Comparison of ENCODE assay signal across 1 cellular context in the genomic region with DNA sequence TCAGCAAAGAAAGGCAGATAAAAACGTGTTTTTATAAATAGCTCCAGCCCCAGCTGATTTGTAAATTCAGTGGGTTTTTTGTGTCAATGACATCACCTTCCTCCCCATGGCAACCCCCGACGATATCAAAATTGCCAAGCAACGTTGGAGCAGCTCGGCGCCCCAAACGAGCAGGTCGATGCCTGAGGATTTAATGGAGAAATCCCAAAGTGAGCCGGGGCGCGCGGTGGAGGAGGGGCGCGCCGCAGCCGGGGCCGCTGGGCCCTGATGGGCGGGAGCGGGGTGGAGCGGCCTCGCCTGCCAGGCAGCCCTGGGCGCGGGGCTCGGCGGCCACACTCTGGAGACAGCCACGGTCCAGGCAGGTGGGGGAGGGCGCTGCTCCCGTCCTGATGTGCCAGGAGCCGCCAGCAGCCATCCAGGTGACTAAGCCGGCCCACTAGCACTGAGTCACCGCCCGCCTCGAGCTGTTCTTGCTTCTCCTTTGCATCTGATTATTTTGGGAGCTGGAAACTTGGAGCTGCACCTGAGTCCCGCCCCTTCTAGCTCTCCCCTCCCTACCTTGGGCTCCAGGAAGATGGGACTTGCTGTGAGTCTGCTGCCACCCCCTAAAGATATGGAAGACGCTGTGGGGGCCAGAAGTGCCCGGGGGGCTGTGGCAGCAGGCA.
TF ChIP-seq lines count a peak whose summit lies in the region.

PAK6 (plus strand) TSS at position 137 of the 665 bp plus-strand sequence. CDS start 25,723 bp downstream, outside the sequence.

TF ChIP-seq in K562, 482 proteins besides CTCF, POLR2A, EP300 and RAD21:
- TF ChIP-seq MEF2D (tag; conservative IDR thresholded peaks at IDR 0.05; ENCODE audit: low read depth) (peak; percentile 71; the same call in 1 of the 2 replicates), KLF6 (CRISPR knock-in tag; IDR thresholded peaks at IDR 0.05; ENCODE audit: borderline replicate concordance) (no peak), RBFOX2 (IDR thresholded peaks at IDR 0.05; ENCODE audit: low read depth, low read length) (peak; percentile 48; the same call in 1 of the 2 replicates), PCBP1 (IDR thresholded peaks at IDR 0.05; ENCODE audit: low read depth, low read length, poor library complexity, severe bottlenecking) (no peak), CTBP1 (IDR thresholded peaks at IDR 0.05; ENCODE audit: borderline replicate concordance) (peak; percentile 61), POLR2G (IDR thresholded peaks at IDR 0.05; ENCODE audit: low read depth, low read length) (peak; percentile 50), ZEB2 (IDR thresholded peaks at IDR 0.05) (peak; percentile 37; the same call in 1 of the 2 replicates), JUN (IDR thresholded peaks at IDR 0.05; ENCODE audit: borderline replicate concordance, low read depth, low read length) (0 out of 2 replicates have a peak, but pooled peaks have one; percentile 50), JUN (CRISPR knock-in tag; IDR thresholded peaks at IDR 0.05; ENCODE audit: borderline replicate concordance) (no peak), RFX1 (IDR thresholded peaks at IDR 0.05) (peak; percentile 64), ATF1 (CRISPR knock-in tag; IDR thresholded peaks at IDR 0.05) (no peak), ATF1 (tag; IDR thresholded peaks at IDR 0.05) (peak; percentile 40; the same call in 1 of the 2 replicates), ATF7 (IDR thresholded peaks at IDR 0.05) (peak; percentile 47; the same call in 1 of the 2 replicates), RB1 (IDR thresholded peaks at IDR 0.05; ENCODE audit: low read depth) (peak; percentile 51; the same call in 1 of the 2 replicates), ZFX (CRISPR knock-in tag; IDR thresholded peaks at IDR 0.05) (0 out of 2 replicates have a peak, but pooled peaks have one; percentile 35), HMG20A (CRISPR knock-in tag; conservative IDR thresholded peaks at IDR 0.05) (no peak), JUNB (CRISPR knock-in tag; conservative IDR thresholded peaks at IDR 0.05) (no peak), ATF3 (IDR thresholded peaks at IDR 0.05) (peak; percentile 63), ATF3 (CRISPR knock-in tag; conservative IDR thresholded peaks at IDR 0.05) (no peak), XRCC3 (IDR thresholded peaks at IDR 0.05) (no peak), CREM (IDR thresholded peaks at IDR 0.05; ENCODE audit: low read depth) (0 out of 2 replicates have a peak, but pooled peaks have one; percentile 5), RBBP5 (IDR thresholded peaks at IDR 0.05; ENCODE audit: borderline replicate concordance, insufficient read depth, low read length, poor library complexity, severe bottlenecking) (peak; percentile 24), CCNT2 (IDR thresholded peaks at IDR 0.05; ENCODE audit: borderline replicate concordance, extremely low read depth, insufficient read length, low read depth, low read length) (peak; percentile 22), ZNF639 (CRISPR knock-in tag; conservative IDR thresholded peaks at IDR 0.05 in 1 of 2, IDR thresholded peaks at IDR 0.05 in 1 of 2) (no peak), JUND (IDR thresholded peaks at IDR 0.05; ENCODE audit: borderline replicate concordance, low read depth, low read length) (peak; percentile 63), JUND (tag; IDR thresholded peaks at IDR 0.05; ENCODE audit: borderline replicate concordance, low read depth, low read length) (no peak; the same call in 2 of the 3 replicates), FOSL1 (tag; conservative IDR thresholded peaks at IDR 0.05) (peak; percentile 88), YY1 (IDR thresholded peaks at IDR 0.05; ENCODE audit: borderline replicate concordance in 1 of 3, control insufficient read depth in 1 of 3, extremely low read depth in 1 of 3, insufficient read depth in 3 of 3, insufficient read length in 1 of 3, insufficient replicate concordance in 2 of 3, low read depth in 1 of 3, low read length in 2 of 3) (peak in 1 of 3 experiments; percentile 8)
- TF ChIP-seq, protein P1, sequence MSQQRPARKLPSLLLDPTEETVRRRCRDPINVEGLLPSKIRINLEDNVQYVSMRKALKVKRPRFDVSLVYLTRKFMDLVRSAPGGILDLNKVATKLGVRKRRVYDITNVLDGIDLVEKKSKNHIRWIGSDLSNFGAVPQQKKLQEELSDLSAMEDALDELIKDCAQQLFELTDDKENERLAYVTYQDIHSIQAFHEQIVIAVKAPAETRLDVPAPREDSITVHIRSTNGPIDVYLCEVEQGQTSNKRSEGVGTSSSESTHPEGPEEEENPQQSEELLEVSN (IDR thresholded peaks at IDR 0.05; ENCODE audit: borderline replicate concordance in 1 of 2, extremely low read depth in 1 of 2, insufficient read depth in 1 of 2, insufficient read length in 1 of 2, low read depth in 1 of 2, low read length in 1 of 2, poor library complexity in 1 of 2, severe bottlenecking in 1 of 2): peak in 1 of 2 experiments; percentile 33
- TF ChIP-seq, protein P2, sequence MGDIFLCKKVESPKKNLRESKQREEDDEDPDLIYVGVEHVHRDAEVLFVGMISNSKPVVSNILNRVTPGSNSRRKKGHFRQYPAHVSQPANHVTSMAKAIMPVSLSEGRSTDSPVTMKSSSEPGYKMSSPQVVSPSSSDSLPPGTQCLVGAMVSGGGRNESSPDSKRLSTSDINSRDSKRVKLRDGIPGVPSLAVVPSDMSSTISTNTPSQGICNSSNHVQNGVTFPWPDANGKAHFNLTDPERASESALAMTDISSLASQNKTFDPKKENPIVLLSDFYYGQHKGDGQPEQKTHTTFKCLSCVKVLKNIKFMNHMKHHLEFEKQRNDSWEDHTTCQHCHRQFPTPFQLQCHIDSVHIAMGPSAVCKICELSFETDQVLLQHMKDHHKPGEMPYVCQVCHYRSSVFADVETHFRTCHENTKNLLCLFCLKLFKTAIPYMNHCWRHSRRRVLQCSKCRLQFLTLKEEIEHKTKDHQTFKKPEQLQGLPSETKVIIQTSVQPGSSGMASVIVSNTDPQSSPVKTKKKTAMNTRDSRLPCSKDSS (IDR thresholded peaks at IDR 0.05; ENCODE audit: low read depth, partially characterized antibody): no peak
- TF ChIP-seq, protein P3, sequence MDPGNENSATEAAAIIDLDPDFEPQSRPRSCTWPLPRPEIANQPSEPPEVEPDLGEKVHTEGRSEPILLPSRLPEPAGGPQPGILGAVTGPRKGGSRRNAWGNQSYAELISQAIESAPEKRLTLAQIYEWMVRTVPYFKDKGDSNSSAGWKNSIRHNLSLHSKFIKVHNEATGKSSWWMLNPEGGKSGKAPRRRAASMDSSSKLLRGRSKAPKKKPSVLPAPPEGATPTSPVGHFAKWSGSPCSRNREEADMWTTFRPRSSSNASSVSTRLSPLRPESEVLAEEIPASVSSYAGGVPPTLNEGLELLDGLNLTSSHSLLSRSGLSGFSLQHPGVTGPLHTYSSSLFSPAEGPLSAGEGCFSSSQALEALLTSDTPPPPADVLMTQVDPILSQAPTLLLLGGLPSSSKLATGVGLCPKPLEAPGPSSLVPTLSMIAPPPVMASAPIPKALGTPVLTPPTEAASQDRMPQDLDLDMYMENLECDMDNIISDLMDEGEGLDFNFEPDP (CRISPR knock-in tag; IDR thresholded peaks at IDR 0.05): no peak
- TF ChIP-seq, protein P4, sequence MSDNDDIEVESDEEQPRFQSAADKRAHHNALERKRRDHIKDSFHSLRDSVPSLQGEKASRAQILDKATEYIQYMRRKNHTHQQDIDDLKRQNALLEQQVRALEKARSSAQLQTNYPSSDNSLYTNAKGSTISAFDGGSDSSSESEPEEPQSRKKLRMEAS (CRISPR knock-in tag; IDR thresholded peaks at IDR 0.05): 0 out of 2 replicates have a peak, but pooled peaks have one; percentile 11
- TF ChIP-seq, protein P5, sequence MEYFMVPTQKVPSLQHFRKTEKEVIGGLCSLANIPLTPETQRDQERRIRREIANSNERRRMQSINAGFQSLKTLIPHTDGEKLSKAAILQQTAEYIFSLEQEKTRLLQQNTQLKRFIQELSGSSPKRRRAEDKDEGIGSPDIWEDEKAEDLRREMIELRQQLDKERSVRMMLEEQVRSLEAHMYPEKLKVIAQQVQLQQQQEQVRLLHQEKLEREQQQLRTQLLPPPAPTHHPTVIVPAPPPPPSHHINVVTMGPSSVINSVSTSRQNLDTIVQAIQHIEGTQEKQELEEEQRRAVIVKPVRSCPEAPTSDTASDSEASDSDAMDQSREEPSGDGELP (CRISPR knock-in tag; IDR thresholded peaks at IDR 0.05; ENCODE audit: borderline replicate concordance): peak; percentile 69
